Comparison of ENCODE assay signal across 35 cellular contexts in the genomic region with DNA sequence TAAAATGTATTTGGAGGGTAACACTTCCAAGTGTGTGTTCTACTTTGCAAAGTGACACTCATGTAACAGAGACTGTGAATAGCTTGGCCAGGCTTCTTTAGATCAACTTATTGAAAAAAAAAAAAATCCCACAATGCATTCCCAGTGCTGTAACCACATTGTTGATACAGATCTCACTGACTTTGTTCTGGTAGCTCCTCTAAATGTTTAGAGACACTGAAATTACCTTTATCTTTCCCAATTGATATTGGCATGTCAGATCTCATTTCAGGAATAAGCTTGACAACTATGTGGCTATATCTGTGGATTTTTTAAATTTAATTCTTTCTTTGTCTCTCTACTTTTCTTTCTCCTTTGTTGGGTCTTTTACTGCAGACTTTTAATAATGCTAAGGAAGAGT.
"Had no signal": no experiment of that assay in that cellular context is flagged by ENCODE, and none has a peak within 500 bp of the region (broad histone marks: within the 10 kb centered on the region; RNA-seq: fewer than 3 reads in every experiment).

No MANE protein-coding gene starts in this region.

- H3K36me3 ChIP-seq: MG63 had no signal

- H3K27ac ChIP-seq: KMS-11 had no signal

- H3K4me2 ChIP-seq: KMS-11 had no signal

- DNase-seq: Karpas-422, Kasumi-1, KG1, MG63, MM.1S, MV-4-11, NCI-H1048, NCI-H1092, NCI-H1092 treated with DMSO at 0.1 percent for 48 hours, NCI-H1105, NCI-H1105 treated with DMSO at 0.1 percent for 48 hours, NCI-H1417, NCI-H1417 treated with DMSO at 0.1 percent for 48 hours, NCI-H1436, NCI-H1436 treated with DMSO at 0.1 percent for 48 hours, NCI-H146, NCI-H1694, NCI-H1694 treated with DMSO at 0.1 percent for 48 hours, NCI-H187, NCI-H187 treated with DMSO at 0.1 percent for 48 hours, NCI-H1930, NCI-H2029, NCI-H2029 treated with DMSO at 0.1 percent for 48 hours, NCI-H2081, NCI-H2081 treated with DMSO at 0.1 percent for 48 hours, NCI-H2107, NCI-H2171, NCI-H2171 treated with DMSO at 0.1 percent for 48 hours, NCI-H2227 treated with DMSO at 0.1 percent for 48 hours, NCI-H226, NCI-H345, NCI-H446, NCI-H446 treated with DMSO at 0.1 percent for 48 hours, NCI-H510A had no signal

- H3K27me3 ChIP-seq: MG63 had no signal

- H3K9me3 ChIP-seq: MG63 had no signal

- H3K4me3 ChIP-seq: MG63 had no signal

- H3K9ac ChIP-seq: KMS-11 had no signal
